23 cellular contexts compared by ENCODE assay signal in genomic region chr15:40489274-40490175, GRCh38. TPM values are rescaled to one million over a fixed set of nuclear protein-coding genes. Genes with fewer than 3 reads are reported as not detected.
A peak's percentile ranks its signal among the peaks of the same experiment; 100 is the strongest.
DNase-seq lines count a peak whose midpoint lies in the region; ATAC-seq and TF ChIP-seq lines count a peak whose summit lies in the region.
"Had no signal": no experiment of that assay in that cellular context is flagged by ENCODE, and none has a peak within 500 bp of the region (broad histone marks: within the 10 kb centered on the region; RNA-seq: fewer than 3 reads in every experiment).

No MANE protein-coding gene starts in this region.

- TF ChIP-seq CTCF in epithelial cell of esophagus (IDR thresholded peaks at IDR 0.05; ENCODE audit: insufficient read depth, low read depth, low read length, missing control alignments), result no peak
- TF ChIP-seq CTCF in A673 (conservative IDR thresholded peaks at IDR 0.05; ENCODE audit: low read depth, low read length), result no peak
- TF ChIP-seq CTCF in GM10248 (IDR thresholded peaks at IDR 0.05; ENCODE audit: control extremely low read depth, extremely low read depth, low read depth, missing control alignments), result no peak

- H3K4me1 ChIP-seq in A673 (ENCODE audit: insufficient read depth, low read length, poor library complexity, severe bottlenecking), result no peaks in the 10 kb centered on the region

- POLR2A ChIA-PET in A673 (lab: Charles Lee; ENCODE audit: low non-redundant PET) (no interaction called here), GM10248 (lab: Yijun Ruan, JAX) (no interaction called here)

- H3K36me3 ChIP-seq in MG63, result no peaks in the 10 kb centered on the region
- no peaks in the 10 kb centered on the region for H3K36me3 ChIP-seq in A673 (ENCODE audit: insufficient read depth, low read length, poor library complexity, severe bottlenecking)
- H3K36me3 ChIP-seq: SJSA1 had no signal

- BruUV-seq in A673 (replicated peaks; lab: Mats Ljungman, UMichigan), result no TSS peak

- DNase-seq in AG20443 (ENCODE audit: low spot score), result peak; percentile 41
- peak; percentile 10 for DNase-seq in MG63
- DNase-seq in epithelial cell of esophagus (ENCODE audit: low read depth), result no peak
- DNase-seq in posterior vena cava (ENCODE audit: low spot score), result peak; percentile 74
- DNase-seq in A673 (ENCODE audit: low spot score), result no peak
- DNase-seq in GM10248 (ENCODE audit: extremely low spot score), result no peak
- DNase-seq: C1 segment of cervical spinal cord; CD4-positive, alpha-beta memory T cell; COR-L47; DMS53; MM.1S; NCI-H1417; NCI-H1694; NCI-H2029 treated with DMSO at 0.1 percent for 48 hours; NCI-H446 treated with DMSO at 0.1 percent for 48 hours; NCI-H526; NCI-H82; Right ventricle myocardium superior; RPMI8226 had no signal

- H3K27ac ChIP-seq in A673 (ENCODE audit: low read depth, low read length, poor library complexity, severe bottlenecking), result no peak overlapping the region
- H3K27ac ChIP-seq: SJSA1 had no signal

- CTCF ChIA-PET in A673 (lab: Charles Lee), result no interaction called here
- CTCF ChIA-PET in GM10248 (lab: Yijun Ruan, JAX), result interaction anchor here (1.1 kb wide), 1 partner anchor 10 kb away, joined by 3 read pairs; no protein-coding TSS in a partner anchor

- intact Hi-C loops in posterior vena cava (cut with DNase I), result no loop called here
- intact Hi-C loops in A673 (cut with micrococcal nuclease; ENCODE audit: unreplicated experiment), result no loop called here

- ATAC-seq in GM18861 (IDR thresholded peaks at IDR 0.05; ENCODE audit: unreplicated experiment), result no peak
- ATAC-seq: GM12878, HepG2 had no signal

- no peaks in the 10 kb centered on the region for H3K9me3 ChIP-seq in MG63
- no peaks in the 10 kb centered on the region for H3K9me3 ChIP-seq in A673 (ENCODE audit: low read depth, low read length, poor library complexity, severe bottlenecking)
- H3K9me3 ChIP-seq: SJSA1 had no signal

- H3K4me3 ChIP-seq in MG63 (peak overlapping the region; percentile 33), epithelial cell of esophagus (ENCODE audit: low read length) (peak overlapping the region; percentile 7), A673 (ENCODE audit: low read depth, low read length, poor library complexity, severe bottlenecking) (no peak overlapping the region)
- H3K4me3 ChIP-seq: GM12878, SJSA1 had no signal

- H3K27me3 ChIP-seq in MG63 (no peaks in the 10 kb centered on the region), A673 (replicated peaks; ENCODE audit: insufficient read depth, low read depth, low read length, poor library complexity) (no peaks in the 10 kb centered on the region)
- H3K27me3 ChIP-seq: SJSA1 had no signal

RNA-seq across cellular contexts. Expression of gene CHST14, which starts 18.7 kb away (rescaled TPM):
- total RNA-seq in MG63 (2014; rRNA removed; shearing (Covaris generic); ENCODE audit: low replicate concordance), result 12.4 and 12.5 TPM in 2 replicates
- total RNA-seq in posterior vena cava, result 10 to 100 TPM; 11.8 to 15.8 TPM
- 14.3 and 17.6 TPM in 2 replicates for total RNA-seq in A673 (2021)

RNA-seq across cellular contexts. Expression of gene BAHD1, which starts 48.8 kb away (rescaled TPM):
- 5.9 and 8.2 TPM in 2 replicates for total RNA-seq in MG63 (2014; rRNA removed; shearing (Covaris generic); ENCODE audit: low replicate concordance)
- total RNA-seq in posterior vena cava (10 to 100 TPM; 11.9 to 13.8 TPM), A673 (2021) (32.7 and 33.5 TPM in 2 replicates)

Comparison
In these comparisons a context has a peak if more than half of its experiments do, and no peak if none do; other contexts are left out.
1. DNase-seq: peak in AG20443 (single experiment), MG63 (single experiment) and posterior vena cava (single experiment); none in epithelial cell of esophagus (single experiment), A673 (single experiment) and GM10248 (single experiment).